18 cellular contexts compared by ENCODE assay signal in genomic region chr9:99391937-99392574, GRCh38.
"Had no signal": no experiment of that assay in that cellular context is flagged by ENCODE, and none has a peak within 500 bp of the region (broad histone marks: within the 10 kb centered on the region; RNA-seq: fewer than 3 reads in every experiment).

No MANE protein-coding gene starts in this region.

- H3K36me3 Mint-ChIP-seq: naive thymus-derived CD4-positive, alpha-beta T cell; stimulated activated memory B cell treated with anti-CD40 and anti-IgM and Interleukin-4, amounts not matched to agents 10 μg/mL and 1 μg/mL and 100 μg/mL, for 72 hours had no signal

- H3K9me3 ChIP-seq: spleen, thoracic aorta had no signal

- H3K4me1 ChIP-seq: foreskin keratinocyte, spleen had no signal

- H3K4me3 Mint-ChIP-seq: central memory CD8-positive, alpha-beta T cell; effector memory CD8-positive, alpha-beta T cell; naive thymus-derived CD4-positive, alpha-beta T cell; nephron progenitor cell; stimulated activated memory B cell treated with anti-CD40 and anti-IgM and Interleukin-4, amounts not matched to agents 10 μg/mL and 1 μg/mL and 100 μg/mL, for 72 hours; stimulated activated naive CD8-positive, alpha-beta T cell treated with anti-CD3 and anti-CD28 coated beads, Interleukin-15, Interleukin-2, amounts not matched to agents 100 ng/mL and 50 ng/mL, for 24 hours had no signal

- H3K9me3 Mint-ChIP-seq: central memory CD8-positive, alpha-beta T cell; effector memory CD8-positive, alpha-beta T cell; nephron progenitor cell; stimulated activated memory B cell treated with anti-CD40 and anti-IgM and Interleukin-4, amounts not matched to agents 10 μg/mL and 1 μg/mL and 100 μg/mL, for 72 hours; stimulated activated naive CD8-positive, alpha-beta T cell treated with anti-CD3 and anti-CD28 coated beads, Interleukin-15, Interleukin-2, amounts not matched to agents 100 ng/mL and 50 ng/mL, for 24 hours had no signal

- H3K4me1 Mint-ChIP-seq: central memory CD8-positive, alpha-beta T cell; naive thymus-derived CD4-positive, alpha-beta T cell; nephron progenitor cell had no signal

- H3K36me3 ChIP-seq: spleen, thoracic aorta had no signal

- H3K27me3 ChIP-seq: foreskin keratinocyte had no signal

- H3K4me3 ChIP-seq: spleen, thoracic aorta had no signal

- H3K27ac ChIP-seq: foreskin keratinocyte, spleen, thoracic aorta had no signal

- DNase-seq: effector memory CD8-positive, alpha-beta T cell; erythroblast; foreskin keratinocyte; head of caudate nucleus; hypothalamus; naive thymus-derived CD4-positive, alpha-beta T cell; nephron progenitor cell; posterior cingulate gyrus; spleen; stimulated activated CD4-positive, alpha-beta T cell treated with anti-CD3 and anti-CD28 coated beads, Interleukin-15, amount 100 ng/mL, for 24 hours; stimulated activated CD4-positive, alpha-beta T cell treated with anti-CD3 and anti-CD28 coated beads, Interleukin-1b, Interleukin-23, amount 100 ng/mL, for 48 hours; stimulated activated CD4-positive, alpha-beta T cell treated with anti-CD3 and anti-CD28 coated beads, Interleukin-4, amount 100 ng/mL, for 24 hours; trophoblast cell had no signal

- H3K27ac Mint-ChIP-seq: effector memory CD8-positive, alpha-beta T cell; naive thymus-derived CD4-positive, alpha-beta T cell; nephron progenitor cell; stimulated activated memory B cell treated with anti-CD40 and anti-IgM and Interleukin-4, amounts not matched to agents 10 μg/mL and 1 μg/mL and 100 μg/mL, for 72 hours; stimulated activated naive CD8-positive, alpha-beta T cell treated with anti-CD3 and anti-CD28 coated beads, Interleukin-15, Interleukin-2, amounts not matched to agents 100 ng/mL and 50 ng/mL, for 24 hours had no signal

- H3K27me3 Mint-ChIP-seq: central memory CD8-positive, alpha-beta T cell; stimulated activated memory B cell treated with anti-CD40 and anti-IgM and Interleukin-4, amounts not matched to agents 10 μg/mL and 1 μg/mL and 100 μg/mL, for 72 hours had no signal

- ATAC-seq: effector memory CD8-positive, alpha-beta T cell; foreskin keratinocyte; naive thymus-derived CD4-positive, alpha-beta T cell; sciatic nerve; stimulated activated memory B cell treated with anti-CD40 and anti-IgM and Interleukin-4, amounts not matched to agents 10 μg/mL and 1 μg/mL and 100 μg/mL, for 72 hours had no signal
